ENCODE assay signal across 23 cellular contexts in genomic region chr3:24012589-24013257, GRCh38.
DNase-seq lines count a peak whose midpoint lies in the region; ATAC-seq and TF ChIP-seq lines count a peak whose summit lies in the region.
"Had no signal": no experiment of that assay in that cellular context is flagged by ENCODE, and none has a peak within 500 bp of the region (broad histone marks: within the 10 kb centered on the region; RNA-seq: fewer than 3 reads in every experiment).

No MANE protein-coding gene starts in this region.

- CTCF ChIA-PET in MCF 10A (lab: Yijun Ruan, JAX) = interaction anchor here (0.5 to 3.0 kb wide), 4 partner anchors 13 to 1074 kb away, joined by 3 to 12 read pairs (median 4); no protein-coding TSS in a partner anchor

- H3K27ac Mint-ChIP-seq in MCF 10A (ENCODE audit: low read depth, unreplicated experiment) (peak overlapping the region; percentile 7), immature natural killer cell (no peak overlapping the region)
- H3K27ac Mint-ChIP-seq: naive thymus-derived CD4-positive, alpha-beta T cell had no signal

- no peaks in the 10 kb centered on the region for H3K36me3 Mint-ChIP-seq in MCF 10A (ENCODE audit: insufficient read depth, unreplicated experiment)
- H3K36me3 Mint-ChIP-seq in immature natural killer cell = no peaks in the 10 kb centered on the region
- H3K36me3 Mint-ChIP-seq: naive thymus-derived CD4-positive, alpha-beta T cell had no signal

- H3K27me3 Mint-ChIP-seq in MCF 10A (ENCODE audit: insufficient read depth, unreplicated experiment) (no peaks in the 10 kb centered on the region), immature natural killer cell (ENCODE audit: low read depth in 3 of 3) (peaks cover 3 to 8% (median 6%) of the 10 kb centered on the region in 3 donors)

- ATAC-seq in HG02884 (IDR thresholded peaks at IDR 0.05; ENCODE audit: unreplicated experiment) = peak; percentile 55
- peak; percentile 33; the same call in 1 of the 3 replicates for ATAC-seq in RWPE2 (ENCODE audit: low read depth)
- ATAC-seq: naive thymus-derived CD4-positive, alpha-beta T cell had no signal

- H3K36me3 ChIP-seq in breast epithelium = no peaks in the 10 kb centered on the region
- no peaks in the 10 kb centered on the region for H3K36me3 ChIP-seq in RWPE2 (ENCODE audit: low read depth)
- H3K36me3 ChIP-seq: ascending aorta, transverse colon had no signal

- H3K4me3 Mint-ChIP-seq in MCF 10A (ENCODE audit: unreplicated experiment) = no peak overlapping the region
- H3K4me3 Mint-ChIP-seq in immature natural killer cell = no peak overlapping the region
- H3K4me3 Mint-ChIP-seq: naive thymus-derived CD4-positive, alpha-beta T cell had no signal

- TF ChIP-seq CTCF in MCF 10A (IDR thresholded peaks at IDR 0.05; ENCODE audit: unreplicated experiment) (no peak), breast epithelium (IDR thresholded peaks at IDR 0.05) (no peak), RWPE2 (IDR thresholded peaks at IDR 0.05; ENCODE audit: poor library complexity, severe bottlenecking) (no peak)

- H3K4me1 ChIP-seq in breast epithelium (no peaks in the 10 kb centered on the region), RWPE2 (ENCODE audit: insufficient read depth, poor library complexity, severe bottlenecking) (peaks cover 3% of the 10 kb centered on the region)
- H3K4me1 ChIP-seq: transverse colon had no signal

- no TSS peak for BruUV-seq in MCF 10A (replicated peaks; lab: Mats Ljungman, UMichigan)

- no peak overlapping the region for H3K4me3 ChIP-seq in breast epithelium
- H3K4me3 ChIP-seq in RWPE2 (ENCODE audit: severe bottlenecking) = no peak overlapping the region
- H3K4me3 ChIP-seq: ascending aorta, lung, PC-9, SK-N-MC, transverse colon had no signal

- H3K9me3 Mint-ChIP-seq in MCF 10A (ENCODE audit: unreplicated experiment) (no peaks in the 10 kb centered on the region), immature natural killer cell (no peaks in the 10 kb centered on the region)
- H3K9me3 Mint-ChIP-seq: naive thymus-derived CD4-positive, alpha-beta T cell had no signal

- TF ChIP-seq POLR2A in breast epithelium (IDR thresholded peaks at IDR 0.05) = no peak

- H3K27me3 ChIP-seq in breast epithelium = no peaks in the 10 kb centered on the region
- no peaks in the 10 kb centered on the region for H3K27me3 ChIP-seq in RWPE2 (ENCODE audit: insufficient read depth, poor library complexity, severe bottlenecking)
- H3K27me3 ChIP-seq: ascending aorta, transverse colon had no signal

- no peaks in the 10 kb centered on the region for H3K9me3 ChIP-seq in breast epithelium
- no peaks in the 10 kb centered on the region for H3K9me3 ChIP-seq in RWPE2 (ENCODE audit: severe bottlenecking)
- H3K9me3 ChIP-seq: ascending aorta, transverse colon had no signal

- intact Hi-C loops in MCF 10A (cut with micrococcal nuclease) = no loop called here
- intact Hi-C loops in breast epithelium (cut with DNase I; ENCODE audit: low total_unique reads) = no loop called here

- H3K27ac ChIP-seq in breast epithelium (no peak overlapping the region), RWPE2 (ENCODE audit: poor library complexity, severe bottlenecking) (no peak overlapping the region)
- H3K27ac ChIP-seq: 22Rv1, ascending aorta, HL-60, PC-9, SK-N-MC, transverse colon had no signal

- no peak for DNase-seq in MCF 10A (ENCODE audit: unreplicated experiment)
- no peak for DNase-seq in breast epithelium (ENCODE audit: low spot score in 2 of 2)
- DNase-seq in RWPE2 (ENCODE audit: low spot score) = no peak
- no peak for DNase-seq in anterior cingulate cortex (lab: John Stamatoyannopoulos, UW)
- no peak for DNase-seq in hepatic stellate cell (ENCODE audit: low spot score)
- DNase-seq in immature natural killer cell = no peak
- DNase-seq in retina = no peak
- DNase-seq: activated CD4-positive, alpha-beta T cell treated with anti-CD3 and anti-CD28 coated beads for 4 hours; activated CD8-positive, alpha-beta memory T cell treated with anti-CD3 and anti-CD28 coated beads, Interleukin-2, amount 50 U/mL, for 48 hours; activated naive CD4-positive, alpha-beta T cell treated with Interleukin-2 at 50 U/mL for 16 hours; C1 segment of cervical spinal cord; KBM-7; naive thymus-derived CD4-positive, alpha-beta T cell; NCI-H1092; NCI-H2107; PC-9; transverse colon had no signal

- POLR2A ChIA-PET in MCF 10A (lab: Yijun Ruan, JAX) = interaction anchor here (0.7 to 1.4 kb wide), 2 partner anchors 39 to 161 kb away, joined by 4 read pairs; no protein-coding TSS in a partner anchor

- H3K4me1 Mint-ChIP-seq in MCF 10A (ENCODE audit: insufficient read depth, unreplicated experiment) (peaks cover 12% of the 10 kb centered on the region), immature natural killer cell (no peaks in the 10 kb centered on the region)
